10 cellular contexts compared by ENCODE assay signal in the genomic region with DNA sequence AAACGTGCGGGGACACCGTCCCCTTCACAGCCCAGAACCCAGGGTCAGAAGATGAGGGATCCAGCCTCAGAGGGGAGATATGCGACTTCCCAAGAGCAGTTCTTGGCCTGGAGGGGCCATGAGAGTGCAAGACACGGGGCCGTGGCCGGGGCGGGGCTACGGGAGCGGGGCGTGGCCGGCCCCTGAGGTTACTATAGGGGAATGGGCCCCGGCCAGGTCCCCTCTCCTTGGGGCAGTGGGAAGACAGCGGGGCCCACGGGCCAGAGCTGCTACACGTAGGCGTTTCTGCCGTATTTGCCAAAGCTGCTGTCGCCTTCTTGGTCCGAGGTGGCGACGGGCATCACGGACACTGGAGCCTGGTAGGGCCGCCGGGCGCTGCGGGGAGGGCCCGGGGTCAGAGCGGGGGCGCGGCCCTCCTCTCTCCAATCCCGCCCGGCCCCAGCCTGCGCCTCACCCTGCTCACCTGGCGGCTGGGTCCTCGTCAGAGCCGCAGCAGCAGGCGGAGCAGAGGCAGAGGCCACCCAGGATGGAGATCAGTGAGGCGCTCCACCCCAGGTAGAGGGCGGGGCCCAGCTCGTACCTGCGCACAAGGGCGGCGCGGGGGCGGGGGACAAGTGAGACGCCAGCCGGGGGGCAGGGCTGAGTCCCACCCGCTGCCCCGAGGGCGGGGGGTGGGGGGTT. TPM values are rescaled to one million over a fixed set of nuclear protein-coding genes. Genes with fewer than 3 reads are reported as not detected.
DNase-seq lines count a peak whose midpoint lies in the region; ATAC-seq, FAIRE-seq and TF ChIP-seq lines count a peak whose summit lies in the region.
"Had no signal": no experiment of that assay in that cellular context is flagged by ENCODE, and none has a peak within 500 bp of the region (broad histone marks: within the 10 kb centered on the region; RNA-seq: fewer than 3 reads in every experiment).

No MANE protein-coding gene starts in this region.

- intact Hi-C loops in activated T-helper 1 cell treated with anti-CD3 and anti-CD28 coated beads, Interleukin-12 subunit alpha, Interleukin-12 subunit beta, Interleukin-2, Interleukin-4 antibody, amounts not matched to agents 30 ng/mL and 10 ng/mL and 1 ng/mL, durations not matched to agents 14 hours and 24 hours and 36 hours (cut with micrococcal nuclease): no loop called here
- intact Hi-C loops in CD4-positive, alpha-beta memory T cell (cut with micrococcal nuclease): no loop called here

- POLR2A ChIA-PET in WTC11 (lab: Charles Lee): interaction anchor here (0.6 to 1.1 kb wide), 2 partner anchors 14 to 32 kb away, joined by 3 to 6 read pairs; partner anchors contain the start of gene ZNHIT1
- POLR2A ChIA-PET in CD4-positive, alpha-beta memory T cell (lab: Charles Lee; ENCODE audit: partially characterized antibody): interaction anchor here (2.8 kb wide), 1 partner anchor 20 kb away, joined by 7 read pairs; no protein-coding TSS in a partner anchor

- H3K4me1 Mint-ChIP-seq in WTC11: peaks cover 24% of the 10 kb centered on the region
- H3K4me1 Mint-ChIP-seq in stimulated activated effector memory CD8-positive, alpha-beta T cell treated with anti-CD3 and anti-CD28 coated beads, Interleukin-12 subunit alpha, Interleukin-12 subunit beta, amount 100 ng/mL, for 72 hours: peaks cover 7% of the 10 kb centered on the region
- no peaks in the 10 kb centered on the region for H3K4me1 Mint-ChIP-seq in activated T-helper 1 cell treated with anti-CD3 and anti-CD28 coated beads, Interleukin-12 subunit alpha, Interleukin-12 subunit beta, Interleukin-2, Interleukin-4 antibody, amounts not matched to agents 30 ng/mL and 10 ng/mL and 1 ng/mL, durations not matched to agents 14 hours and 24 hours and 36 hours (ENCODE audit: low read depth)
- peaks cover 0 to 4% (median 1%) of the 10 kb centered on the region in 4 donors for H3K4me1 Mint-ChIP-seq in CD4-positive, alpha-beta memory T cell
- peaks cover 4 to 5% of the 10 kb centered on the region in 2 donors for H3K4me1 Mint-ChIP-seq in effector memory CD8-positive, alpha-beta T cell (ENCODE audit: low read depth in 2 of 2)

- DNase-seq in LNCaP clone FGC (ENCODE audit: low read depth) (peak; percentile 41), WTC11 (ENCODE audit: low spot score) (peak; percentile 80), GM12892 (ENCODE audit: insufficient read length) (no peak)
- DNase-seq in stimulated activated effector memory CD8-positive, alpha-beta T cell treated with anti-CD3 and anti-CD28 coated beads, Interleukin-12 subunit alpha, Interleukin-12 subunit beta, amount 100 ng/mL, for 72 hours (ENCODE audit: low spot score in 2 of 2): no peak
- no peak for DNase-seq in activated T-helper 1 cell treated with anti-CD3 and anti-CD28 coated beads, Interleukin-12 subunit alpha, Interleukin-12 subunit beta, Interleukin-2, Interleukin-4 antibody, amounts not matched to agents 30 ng/mL and 10 ng/mL and 1 ng/mL, durations not matched to agents 14 hours and 24 hours and 36 hours (ENCODE audit: low spot score)
- DNase-seq in CD4-positive, alpha-beta memory T cell: no peak
- DNase-seq in effector memory CD8-positive, alpha-beta T cell: no peak

- no peak overlapping the region for H3K27ac ChIP-seq in CD4-positive, alpha-beta memory T cell (ENCODE audit: low read depth, low read length)

- CTCF ChIA-PET in WTC11 (lab: Charles Lee): interaction anchor here (0.5 to 8.0 kb wide), 8 partner anchors 12 to 137 kb away, joined by 3 to 80 read pairs (median 8); partner anchors contain the start of genes FIS1, PLOD3 and ZNHIT1
- CTCF ChIA-PET in CD4-positive, alpha-beta memory T cell (lab: Charles Lee; ENCODE audit: partially characterized antibody): interaction anchor here (1.0 kb wide), 1 partner anchor 12 kb away, joined by 4 read pairs; no protein-coding TSS in a partner anchor

- TF ChIP-seq POLR2A in GM12892 (IDR thresholded peaks at IDR 0.05; ENCODE audit: low read depth, low read length): no peak

- TF ChIP-seq CTCF in LNCaP clone FGC (IDR thresholded peaks at IDR 0.05; ENCODE audit: control insufficient read depth, extremely low read depth, insufficient read depth) (no peak), WTC11 (IDR thresholded peaks at IDR 0.05) (no peak)

- H3K4me1 ChIP-seq in CD4-positive, alpha-beta memory T cell (ENCODE audit: insufficient read depth, low read length): no peaks in the 10 kb centered on the region

- no peak for FAIRE-seq in GM12892 (lab: Jason Lieb, UNC)
- FAIRE-seq: colon had no signal

- no peaks in the 10 kb centered on the region for H3K27me3 Mint-ChIP-seq in WTC11 (ENCODE audit: low read depth)
- H3K27me3 Mint-ChIP-seq in activated T-helper 1 cell treated with anti-CD3 and anti-CD28 coated beads, Interleukin-12 subunit alpha, Interleukin-12 subunit beta, Interleukin-2, Interleukin-4 antibody, amounts not matched to agents 30 ng/mL and 10 ng/mL and 1 ng/mL, durations not matched to agents 14 hours and 24 hours and 36 hours (ENCODE audit: insufficient read depth): no peaks in the 10 kb centered on the region
- no peaks in the 10 kb centered on the region for H3K27me3 Mint-ChIP-seq in CD4-positive, alpha-beta memory T cell
- no peaks in the 10 kb centered on the region for H3K27me3 Mint-ChIP-seq in effector memory CD8-positive, alpha-beta T cell

- ATAC-seq in WTC11: peak; percentile 75
- ATAC-seq in stimulated activated effector memory CD8-positive, alpha-beta T cell treated with anti-CD3 and anti-CD28 coated beads, Interleukin-12 subunit alpha, Interleukin-12 subunit beta, amount 100 ng/mL, for 72 hours: peak; percentile 27
- ATAC-seq in effector memory CD8-positive, alpha-beta T cell (replicated peaks): no peak

- H3K36me3 ChIP-seq in CD4-positive, alpha-beta memory T cell (ENCODE audit: insufficient read depth, low read length): peaks cover 6% of the 10 kb centered on the region

- no peaks in the 10 kb centered on the region for H3K9me3 Mint-ChIP-seq in WTC11
- H3K9me3 Mint-ChIP-seq in stimulated activated effector memory CD8-positive, alpha-beta T cell treated with anti-CD3 and anti-CD28 coated beads, Interleukin-12 subunit alpha, Interleukin-12 subunit beta, amount 100 ng/mL, for 72 hours: no peaks in the 10 kb centered on the region
- no peaks in the 10 kb centered on the region for H3K9me3 Mint-ChIP-seq in activated T-helper 1 cell treated with anti-CD3 and anti-CD28 coated beads, Interleukin-12 subunit alpha, Interleukin-12 subunit beta, Interleukin-2, Interleukin-4 antibody, amounts not matched to agents 30 ng/mL and 10 ng/mL and 1 ng/mL, durations not matched to agents 14 hours and 24 hours and 36 hours
- peaks cover 0 to 2% (median 0%) of the 10 kb centered on the region in 8 donors for H3K9me3 Mint-ChIP-seq in CD4-positive, alpha-beta memory T cell
- no peaks in the 10 kb centered on the region for H3K9me3 Mint-ChIP-seq in effector memory CD8-positive, alpha-beta T cell

- no peaks in the 10 kb centered on the region for H3K27me3 ChIP-seq in CD4-positive, alpha-beta memory T cell (ENCODE audit: insufficient read depth, low read length)

- peaks cover 7% of the 10 kb centered on the region for H3K36me3 Mint-ChIP-seq in WTC11
- peaks cover 30% of the 10 kb centered on the region for H3K36me3 Mint-ChIP-seq in stimulated activated effector memory CD8-positive, alpha-beta T cell treated with anti-CD3 and anti-CD28 coated beads, Interleukin-12 subunit alpha, Interleukin-12 subunit beta, amount 100 ng/mL, for 72 hours
- peaks cover 6% of the 10 kb centered on the region for H3K36me3 Mint-ChIP-seq in activated T-helper 1 cell treated with anti-CD3 and anti-CD28 coated beads, Interleukin-12 subunit alpha, Interleukin-12 subunit beta, Interleukin-2, Interleukin-4 antibody, amounts not matched to agents 30 ng/mL and 10 ng/mL and 1 ng/mL, durations not matched to agents 14 hours and 24 hours and 36 hours (ENCODE audit: low read depth)
- H3K36me3 Mint-ChIP-seq in CD4-positive, alpha-beta memory T cell: peaks cover 4 to 31% of the 10 kb centered on the region in 2 donors
- H3K36me3 Mint-ChIP-seq in effector memory CD8-positive, alpha-beta T cell (ENCODE audit: insufficient read depth): peaks cover 32% of the 10 kb centered on the region

- H3K4me3 ChIP-seq in LNCaP clone FGC (ENCODE audit: low read depth, low read length): peak overlapping the region; percentile 51
- H3K4me3 ChIP-seq in iPS-18c (ENCODE audit: insufficient read depth, low read depth, low read length): peak overlapping the region; percentile 77
- H3K4me3 ChIP-seq in CD4-positive, alpha-beta memory T cell (ENCODE audit: low read length in 2 of 2): no peak overlapping the region

- no peaks in the 10 kb centered on the region for H3K9me3 ChIP-seq in iPS-18c (ENCODE audit: control insufficient read depth, insufficient read depth, low read length)
- H3K9me3 ChIP-seq in CD4-positive, alpha-beta memory T cell (ENCODE audit: control insufficient read depth in 1 of 2, low read length in 2 of 2): no peaks in the 10 kb centered on the region

- H3K4me3 Mint-ChIP-seq in WTC11: peak overlapping the region; percentile 74
- H3K4me3 Mint-ChIP-seq in stimulated activated effector memory CD8-positive, alpha-beta T cell treated with anti-CD3 and anti-CD28 coated beads, Interleukin-12 subunit alpha, Interleukin-12 subunit beta, amount 100 ng/mL, for 72 hours: no peak overlapping the region
- no peak overlapping the region for H3K4me3 Mint-ChIP-seq in activated T-helper 1 cell treated with anti-CD3 and anti-CD28 coated beads, Interleukin-12 subunit alpha, Interleukin-12 subunit beta, Interleukin-2, Interleukin-4 antibody, amounts not matched to agents 30 ng/mL and 10 ng/mL and 1 ng/mL, durations not matched to agents 14 hours and 24 hours and 36 hours
- H3K4me3 Mint-ChIP-seq in CD4-positive, alpha-beta memory T cell: no peak overlapping the region
- H3K4me3 Mint-ChIP-seq in effector memory CD8-positive, alpha-beta T cell: no peak overlapping the region

- no peak overlapping the region for H3K27ac Mint-ChIP-seq in WTC11
- H3K27ac Mint-ChIP-seq in stimulated activated effector memory CD8-positive, alpha-beta T cell treated with anti-CD3 and anti-CD28 coated beads, Interleukin-12 subunit alpha, Interleukin-12 subunit beta, amount 100 ng/mL, for 72 hours: no peak overlapping the region
- H3K27ac Mint-ChIP-seq in activated T-helper 1 cell treated with anti-CD3 and anti-CD28 coated beads, Interleukin-12 subunit alpha, Interleukin-12 subunit beta, Interleukin-2, Interleukin-4 antibody, amounts not matched to agents 30 ng/mL and 10 ng/mL and 1 ng/mL, durations not matched to agents 14 hours and 24 hours and 36 hours: no peak overlapping the region
- peak overlapping the region in 1 of 7 donors; percentile 42 for H3K27ac Mint-ChIP-seq in CD4-positive, alpha-beta memory T cell
- no peak overlapping the region for H3K27ac Mint-ChIP-seq in effector memory CD8-positive, alpha-beta T cell

RNA-seq across cellular contexts. Expression of gene CLDN15, which starts 5.3 kb away (rescaled TPM):
- total RNA-seq in WTC11 (2021): 5.9 to 6.9 TPM (median 6.5 TPM) in 3 replicates
- 4.5 TPM for polyA plus RNA-seq in GM12892 (2012; ENCODE audit: missing spikeins)
- 19.0 and 19.5 TPM in 2 replicates for total RNA-seq in activated T-helper 1 cell treated with anti-CD3 and anti-CD28 coated beads, Interleukin-12 subunit alpha, Interleukin-12 subunit beta, Interleukin-2, Interleukin-4 antibody, amounts not matched to agents 30 ng/mL and 10 ng/mL and 1 ng/mL, durations not matched to agents 14 hours and 24 hours and 36 hours
- total RNA-seq in CD4-positive, alpha-beta memory T cell: 10 to 100 TPM; 47.1 to 50.4 TPM
- under 1 TPM; 0.36 to 0.99 TPM for polyA plus RNA-seq in CD4-positive, alpha-beta memory T cell

RNA-seq across cellular contexts. Expression of gene FIS1, which starts 12.6 kb away (rescaled TPM):
- 121 to 123 TPM (median 122 TPM) in 3 replicates for total RNA-seq in WTC11 (2021)
- polyA plus RNA-seq in GM12892 (2012; ENCODE audit: missing spikeins): 85.7 TPM
- total RNA-seq in activated T-helper 1 cell treated with anti-CD3 and anti-CD28 coated beads, Interleukin-12 subunit alpha, Interleukin-12 subunit beta, Interleukin-2, Interleukin-4 antibody, amounts not matched to agents 30 ng/mL and 10 ng/mL and 1 ng/mL, durations not matched to agents 14 hours and 24 hours and 36 hours: 138 and 143 TPM in 2 replicates
- 100 to 1,000 TPM; 100 to 104 TPM for total RNA-seq in CD4-positive, alpha-beta memory T cell
- polyA plus RNA-seq in CD4-positive, alpha-beta memory T cell: 100 to 1,000 TPM; 186 to 198 TPM

RNA-seq across cellular contexts. Expression of gene ZNHIT1, which starts 14.3 kb away (rescaled TPM):
- 61.9 to 63.9 TPM (median 62.8 TPM) in 3 replicates for total RNA-seq in WTC11 (2021)
- 24.6 TPM for polyA plus RNA-seq in GM12892 (2012; ENCODE audit: missing spikeins)
- 49.7 and 53.4 TPM in 2 replicates for total RNA-seq in activated T-helper 1 cell treated with anti-CD3 and anti-CD28 coated beads, Interleukin-12 subunit alpha, Interleukin-12 subunit beta, Interleukin-2, Interleukin-4 antibody, amounts not matched to agents 30 ng/mL and 10 ng/mL and 1 ng/mL, durations not matched to agents 14 hours and 24 hours and 36 hours
- total RNA-seq in CD4-positive, alpha-beta memory T cell: 10 to 100 TPM; 44.6 to 46.0 TPM
- 10 to 100 TPM; 61.0 to 83.5 TPM for polyA plus RNA-seq in CD4-positive, alpha-beta memory T cell

RNA-seq across cellular contexts. Expression of gene PLOD3, which starts 14.9 kb away (rescaled TPM):
- 45.3 to 48.3 TPM (median 48.1 TPM) in 3 replicates for total RNA-seq in WTC11 (2021)
- polyA plus RNA-seq in GM12892 (2012; ENCODE audit: missing spikeins): 21.0 TPM
- total RNA-seq in activated T-helper 1 cell treated with anti-CD3 and anti-CD28 coated beads, Interleukin-12 subunit alpha, Interleukin-12 subunit beta, Interleukin-2, Interleukin-4 antibody, amounts not matched to agents 30 ng/mL and 10 ng/mL and 1 ng/mL, durations not matched to agents 14 hours and 24 hours and 36 hours: 65.2 and 68.9 TPM in 2 replicates
- total RNA-seq in CD4-positive, alpha-beta memory T cell: 10 to 100 TPM; 64.0 to 72.4 TPM
- polyA plus RNA-seq in CD4-positive, alpha-beta memory T cell: 10 to 100 TPM; 24.6 to 30.4 TPM

RNA-seq across cellular contexts. Expression of gene MOGAT3, which starts 31.4 kb away (rescaled TPM):
- total RNA-seq in WTC11 (2021): 0.81 to 0.92 TPM (median 0.82 TPM) in 3 replicates
- not detected for polyA plus RNA-seq in GM12892 (2012; ENCODE audit: missing spikeins)
- not detected in 2 replicates for total RNA-seq in activated T-helper 1 cell treated with anti-CD3 and anti-CD28 coated beads, Interleukin-12 subunit alpha, Interleukin-12 subunit beta, Interleukin-2, Interleukin-4 antibody, amounts not matched to agents 30 ng/mL and 10 ng/mL and 1 ng/mL, durations not matched to agents 14 hours and 24 hours and 36 hours
- not detected for total RNA-seq in CD4-positive, alpha-beta memory T cell
- polyA plus RNA-seq in CD4-positive, alpha-beta memory T cell: not detected
- total RNA-seq: skeletal muscle tissue had no signal

Comparison
In these comparisons a context has a peak if more than half of its experiments do, and no peak if none do; other contexts are left out.
1. DNase-seq: peak in LNCaP clone FGC (single experiment) and WTC11 (single experiment); none in stimulated activated effector memory CD8-positive, alpha-beta T cell treated with anti-CD3 and anti-CD28 coated beads, Interleukin-12 subunit alpha, Interleukin-12 subunit beta, amount 100 ng/mL, for 72 hours (0 of 2), GM12892 (single experiment), activated T-helper 1 cell treated with anti-CD3 and anti-CD28 coated beads, Interleukin-12 subunit alpha, Interleukin-12 subunit beta, Interleukin-2, Interleukin-4 antibody, amounts not matched to agents 30 ng/mL and 10 ng/mL and 1 ng/mL, durations not matched to agents 14 hours and 24 hours and 36 hours (single experiment), CD4-positive, alpha-beta memory T cell (0 of 5) and effector memory CD8-positive, alpha-beta T cell (0 of 3).
2. H3K4me3 ChIP-seq: peak in LNCaP clone FGC (single experiment) and iPS-18c (single experiment); none in CD4-positive, alpha-beta memory T cell (0 of 2).